In genomic region chr20:40319741-40320499, GRCh38 we compare ENCODE assay signal across 15 cellular contexts.
"Had no signal": no experiment of that assay in that cellular context is flagged by ENCODE, and none has a peak within 500 bp of the region (broad histone marks: within the 10 kb centered on the region; RNA-seq: fewer than 3 reads in every experiment).

No MANE protein-coding gene starts in this region.

- ATAC-seq: activated CD4-positive, CD25-positive, alpha-beta regulatory T cell treated with anti-CD3 and anti-CD28 coated beads, Interleukin-2, amount 50 U/mL, for 24 hours; activated CD8-positive, alpha-beta memory T cell treated with anti-CD3 and anti-CD28 coated beads, Interleukin-2, amount 10 ng/mL, durations not matched to agents 7 days and 5 days; activated T-cell treated with anti-CD3 and anti-CD28 coated beads, Interleukin-2, amount 50 U/mL, for 4 hours had no signal

- H3K27ac Mint-ChIP-seq: activated CD8-positive, alpha-beta memory T cell treated with anti-CD3 and anti-CD28 coated beads, Interleukin-2, amount 10 ng/mL, durations not matched to agents 7 days and 5 days; activated naive CD8-positive, alpha-beta T cell; endodermal cell had no signal

- H3K27me3 Mint-ChIP-seq: activated CD8-positive, alpha-beta memory T cell treated with anti-CD3 and anti-CD28 coated beads, Interleukin-2, amount 10 ng/mL, durations not matched to agents 7 days and 5 days had no signal

- H3K9me3 Mint-ChIP-seq: activated T-cell treated with anti-CD3 and anti-CD28 coated beads, Interleukin-2, amount 50 U/mL, for 4 hours; endodermal cell; neural crest cell had no signal

- H3K36me3 Mint-ChIP-seq: activated CD8-positive, alpha-beta memory T cell treated with anti-CD3 and anti-CD28 coated beads, Interleukin-2, amount 10 ng/mL, durations not matched to agents 7 days and 5 days; activated naive CD8-positive, alpha-beta T cell had no signal

- H3K4me1 Mint-ChIP-seq: activated CD8-positive, alpha-beta memory T cell treated with anti-CD3 and anti-CD28 coated beads, Interleukin-2, amount 10 ng/mL, durations not matched to agents 7 days and 5 days; neural crest cell had no signal

- DNase-seq: activated CD4-positive, alpha-beta T cell treated with anti-CD3 and anti-CD28 coated beads, Interleukin-2, amount 50 U/mL, for 48 hours; activated CD8-positive, alpha-beta memory T cell treated with anti-CD3 and anti-CD28 coated beads, Interleukin-2, amount 10 ng/mL, durations not matched to agents 7 days and 5 days; activated gamma-delta T cell; activated T-cell treated with anti-CD3 and anti-CD28 coated beads, Interleukin-2, amount 50 U/mL, for 4 hours; brain microvascular endothelial cell; dermis blood vessel endothelial cell; endodermal cell; erythroblast; hippocampal formation; ovary; stimulated activated CD4-positive, alpha-beta T cell treated with anti-CD3 and anti-CD28 coated beads, Interleukin-15, amount 100 ng/mL, for 24 hours; stimulated activated CD4-positive, alpha-beta T cell treated with anti-CD3 and anti-CD28 coated beads, Interleukin-4, amount 100 ng/mL, for 4 hours had no signal

- H3K4me3 Mint-ChIP-seq: activated CD8-positive, alpha-beta memory T cell treated with anti-CD3 and anti-CD28 coated beads, Interleukin-2, amount 10 ng/mL, durations not matched to agents 7 days and 5 days; activated naive CD8-positive, alpha-beta T cell; activated T-cell treated with anti-CD3 and anti-CD28 coated beads, Interleukin-2, amount 50 U/mL, for 4 hours; endodermal cell; neural crest cell had no signal
